In the genomic region with DNA sequence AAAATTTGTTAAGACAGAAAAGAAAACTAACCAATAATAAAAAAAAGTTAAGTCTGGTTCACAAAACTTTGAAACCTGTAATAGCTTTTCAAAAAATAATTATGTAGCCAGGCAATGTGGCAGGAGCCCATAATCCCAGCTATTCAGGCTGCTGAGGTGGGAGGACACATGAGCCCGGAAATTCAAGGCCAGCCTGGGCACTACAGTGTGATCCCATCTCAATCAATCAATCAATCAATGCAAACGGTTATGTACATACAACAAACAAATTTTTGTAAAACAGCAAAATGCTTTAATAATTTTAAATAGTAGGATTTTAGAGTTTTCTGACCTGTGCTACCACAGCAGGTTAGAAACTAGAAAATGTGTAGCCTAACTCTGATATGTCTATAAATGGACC, we compare ENCODE assay signal across 25 cellular contexts.
"Had no signal": no experiment of that assay in that cellular context is flagged by ENCODE, and none has a peak within 500 bp of the region (broad histone marks: within the 10 kb centered on the region; RNA-seq: fewer than 3 reads in every experiment).

No MANE protein-coding gene starts in this region.

- H3K27me3 Mint-ChIP-seq: activated CD4-positive, alpha-beta T cell treated with anti-CD3 and anti-CD28 coated beads, Interleukin-2, amount 10 ng/mL, durations not matched to agents 7 days and 5 days; activated CD8-positive, alpha-beta memory T cell treated with anti-CD3 and anti-CD28 coated beads, Interleukin-2, amount 10 ng/mL, durations not matched to agents 7 days and 5 days; activated CD8-positive, alpha-beta T cell treated with anti-CD3 and anti-CD28 coated beads for 36 hours; activated naive CD4-positive, alpha-beta T cell treated with anti-CD3 and anti-CD28 coated beads, Interleukin-2, amount 50 U/mL, for 24 hours; brain; dendritic cell treated with granulocyte-macrophage colony-stimulating factor and Interleukin-4, amounts not matched to agents 40 ng/mL and 50 ng/mL, for 4 days; naive thymus-derived CD4-positive, alpha-beta T cell; stimulated activated naive CD8-positive, alpha-beta T cell treated with anti-CD3 and anti-CD28 coated beads, Interleukin-15, amount 100 ng/mL, for 72 hours had no signal

- H3K9me3 Mint-ChIP-seq: activated CD4-positive, alpha-beta T cell treated with anti-CD3 and anti-CD28 coated beads, Interleukin-2, amount 10 ng/mL, durations not matched to agents 7 days and 5 days; activated CD8-positive, alpha-beta T cell treated with anti-CD3 and anti-CD28 coated beads for 36 hours; activated naive CD4-positive, alpha-beta T cell treated with anti-CD3 and anti-CD28 coated beads, Interleukin-2, amount 50 U/mL, for 24 hours; activated T-helper 1 cell treated with anti-CD3 and anti-CD28 coated beads, Interleukin-12 subunit alpha, Interleukin-12 subunit beta, Interleukin-2, Interleukin-4 antibody, amounts not matched to agents 30 ng/mL and 10 ng/mL and 1 ng/mL, durations not matched to agents 14 hours and 24 hours and 36 hours; brain; dendritic cell treated with granulocyte-macrophage colony-stimulating factor and Interleukin-4, amounts not matched to agents 40 ng/mL and 50 ng/mL, for 4 days; naive thymus-derived CD4-positive, alpha-beta T cell; stimulated activated effector memory CD8-positive, alpha-beta T cell treated with anti-CD3 and anti-CD28 coated beads, Interleukin-12 subunit alpha, Interleukin-12 subunit beta, amount 100 ng/mL, for 72 hours; stimulated activated naive CD8-positive, alpha-beta T cell treated with anti-CD3 and anti-CD28 coated beads, Interleukin-15, amount 100 ng/mL, for 72 hours; T-helper 1 cell treated with Interleukin-12 subunit alpha and Interleukin-12 subunit beta and Interleukin-4 antibody, amounts not matched to agents 30 μg/mL and 1 μg/mL, for 36 hours had no signal

- H3K4me3 Mint-ChIP-seq: activated CD4-positive, alpha-beta T cell treated with anti-CD3 and anti-CD28 coated beads, Interleukin-2, amount 10 ng/mL, durations not matched to agents 7 days and 5 days; activated CD8-positive, alpha-beta memory T cell treated with anti-CD3 and anti-CD28 coated beads, Interleukin-2, amount 10 ng/mL, durations not matched to agents 7 days and 5 days; activated CD8-positive, alpha-beta T cell treated with anti-CD3 and anti-CD28 coated beads for 36 hours; activated naive CD4-positive, alpha-beta T cell treated with anti-CD3 and anti-CD28 coated beads, Interleukin-2, amount 50 U/mL, for 24 hours; activated T-helper 1 cell treated with anti-CD3 and anti-CD28 coated beads, Interleukin-12 subunit alpha, Interleukin-12 subunit beta, Interleukin-2, Interleukin-4 antibody, amounts not matched to agents 30 ng/mL and 10 ng/mL and 1 ng/mL, durations not matched to agents 14 hours and 24 hours and 36 hours; dendritic cell treated with granulocyte-macrophage colony-stimulating factor and Interleukin-4, amounts not matched to agents 40 ng/mL and 50 ng/mL, for 4 days; stimulated activated effector memory CD8-positive, alpha-beta T cell treated with anti-CD3 and anti-CD28 coated beads, Interleukin-12 subunit alpha, Interleukin-12 subunit beta, amount 100 ng/mL, for 72 hours; stimulated activated naive CD8-positive, alpha-beta T cell treated with anti-CD3 and anti-CD28 coated beads, Interleukin-15, amount 100 ng/mL, for 72 hours; T-helper 1 cell treated with Interleukin-12 subunit alpha and Interleukin-12 subunit beta and Interleukin-4 antibody, amounts not matched to agents 30 μg/mL and 1 μg/mL, for 36 hours had no signal

- DNase-seq: activated CD4-positive, alpha-beta T cell treated with anti-CD3 and anti-CD28 coated beads, Interleukin-2, amount 10 ng/mL, durations not matched to agents 7 days and 5 days; activated CD8-positive, alpha-beta memory T cell treated with anti-CD3 and anti-CD28 coated beads, Interleukin-2, amount 10 ng/mL, durations not matched to agents 7 days and 5 days; activated CD8-positive, alpha-beta T cell treated with anti-CD3 and anti-CD28 coated beads for 36 hours; activated gamma-delta T cell; aorta; effector CD4-positive, alpha-beta T cell; kidney; lower lobe of right lung; naive thymus-derived CD4-positive, alpha-beta T cell; ovary; stimulated activated CD4-positive, alpha-beta T cell treated with anti-CD3 and anti-CD28 coated beads, Interleukin-2, amount 100 ng/mL, for 24 hours; stimulated activated naive CD8-positive, alpha-beta T cell treated with anti-CD3 and anti-CD28 coated beads, Interleukin-15, amount 100 ng/mL, for 72 hours; T1000 had no signal

- H3K27me3 ChIP-seq: ovary, right atrium auricular region, suprapubic skin, tibial nerve had no signal

- H3K9me3 ChIP-seq: lower lobe of right lung, ovary, prostate gland, right atrium auricular region, suprapubic skin, tibial nerve had no signal

- H3K36me3 ChIP-seq: lower lobe of right lung, ovary, prostate gland, right atrium auricular region, suprapubic skin, tibial nerve had no signal

- H3K4me3 ChIP-seq: lower lobe of right lung, ovary, prostate gland, right atrium auricular region, skin epidermis, suprapubic skin, tibial nerve had no signal

- H3K36me3 Mint-ChIP-seq: activated naive CD4-positive, alpha-beta T cell treated with anti-CD3 and anti-CD28 coated beads, Interleukin-2, amount 50 U/mL, for 24 hours; brain; stimulated activated effector memory CD8-positive, alpha-beta T cell treated with anti-CD3 and anti-CD28 coated beads, Interleukin-12 subunit alpha, Interleukin-12 subunit beta, amount 100 ng/mL, for 72 hours had no signal

- ATAC-seq: activated CD4-positive, CD25-positive, alpha-beta regulatory T cell treated with anti-CD3 and anti-CD28 coated beads, Interleukin-2, amount 50 U/mL, for 24 hours; activated CD8-positive, alpha-beta memory T cell treated with anti-CD3 and anti-CD28 coated beads, Interleukin-2, amount 10 ng/mL, durations not matched to agents 7 days and 5 days; activated CD8-positive, alpha-beta T cell treated with anti-CD3 and anti-CD28 coated beads for 36 hours; lower lobe of right lung; naive thymus-derived CD4-positive, alpha-beta T cell; stimulated activated effector memory CD8-positive, alpha-beta T cell treated with anti-CD3 and anti-CD28 coated beads, Interleukin-12 subunit alpha, Interleukin-12 subunit beta, amount 100 ng/mL, for 72 hours; stimulated activated naive CD8-positive, alpha-beta T cell treated with anti-CD3 and anti-CD28 coated beads, Interleukin-15, amount 100 ng/mL, for 72 hours had no signal

- H3K27ac ChIP-seq: lower lobe of right lung, ovary, prostate gland, right atrium auricular region, skin epidermis, suprapubic skin, tibial nerve had no signal

- H3K27ac Mint-ChIP-seq: activated CD4-positive, alpha-beta T cell treated with anti-CD3 and anti-CD28 coated beads, Interleukin-2, amount 10 ng/mL, durations not matched to agents 7 days and 5 days; activated CD8-positive, alpha-beta memory T cell treated with anti-CD3 and anti-CD28 coated beads, Interleukin-2, amount 10 ng/mL, durations not matched to agents 7 days and 5 days; activated CD8-positive, alpha-beta T cell treated with anti-CD3 and anti-CD28 coated beads for 36 hours; activated T-helper 1 cell treated with anti-CD3 and anti-CD28 coated beads, Interleukin-12 subunit alpha, Interleukin-12 subunit beta, Interleukin-2, Interleukin-4 antibody, amounts not matched to agents 30 ng/mL and 10 ng/mL and 1 ng/mL, durations not matched to agents 14 hours and 24 hours and 36 hours; dendritic cell treated with granulocyte-macrophage colony-stimulating factor and Interleukin-4, amounts not matched to agents 40 ng/mL and 50 ng/mL, for 4 days; stimulated activated effector memory CD8-positive, alpha-beta T cell treated with anti-CD3 and anti-CD28 coated beads, Interleukin-12 subunit alpha, Interleukin-12 subunit beta, amount 100 ng/mL, for 72 hours; T-helper 1 cell treated with Interleukin-12 subunit alpha and Interleukin-12 subunit beta and Interleukin-4 antibody, amounts not matched to agents 30 μg/mL and 1 μg/mL, for 36 hours had no signal
